Comparison of ENCODE assay signal across 25 cellular contexts in the genomic region with DNA sequence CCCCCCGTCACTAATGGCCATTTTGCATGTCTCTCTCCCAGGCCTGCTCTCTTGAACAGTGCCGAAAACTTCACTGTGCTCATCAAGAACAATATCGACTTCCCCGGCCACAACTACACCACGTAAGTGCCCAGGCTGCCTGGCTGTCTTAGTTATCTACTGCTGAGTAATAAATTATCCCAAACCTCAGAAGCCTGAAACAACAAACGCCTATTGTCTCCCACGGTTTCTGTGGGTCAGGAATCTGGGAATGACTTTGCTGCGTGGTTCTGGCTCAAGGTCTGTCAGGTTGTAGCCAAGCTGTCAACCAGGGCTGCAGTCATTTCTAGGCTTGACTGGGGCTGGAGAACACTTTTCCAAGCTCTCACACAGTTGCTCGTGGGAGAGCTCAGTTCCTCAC. TPM values are rescaled to one million over a fixed set of nuclear protein-coding genes. Genes with fewer than 3 reads are reported as not detected.
DNase-seq lines count a peak whose midpoint lies in the region; ATAC-seq and TF ChIP-seq lines count a peak whose summit lies in the region.
"Had no signal": no experiment of that assay in that cellular context is flagged by ENCODE, and none has a peak within 500 bp of the region (broad histone marks: within the 10 kb centered on the region; RNA-seq: fewer than 3 reads in every experiment).

No MANE protein-coding gene starts in this region.

- H3K27ac ChIP-seq in osteoblast (ENCODE audit: low read depth, low read length), result no peak overlapping the region
- H3K27ac ChIP-seq: breast epithelium, gastrocnemius medialis, lower lobe of right lung, Peyer's patch, right lobe of liver, SJCRH30, upper lobe of left lung, WERI-Rb-1 had no signal

- H4K20me1 ChIP-seq in osteoblast (ENCODE audit: insufficient read depth, low read length), result no peaks in the 10 kb centered on the region

- H2AFZ ChIP-seq in osteoblast (ENCODE audit: low read length), result no peak overlapping the region

- no peaks in the 10 kb centered on the region for H3K27me3 ChIP-seq in osteoblast (ENCODE audit: insufficient read depth, low read length)
- H3K27me3 ChIP-seq: BE2C, breast epithelium, gastrocnemius medialis, Peyer's patch, right lobe of liver, SJCRH30, upper lobe of left lung had no signal

- no peaks in the 10 kb centered on the region for H3K4me1 ChIP-seq in osteoblast (ENCODE audit: insufficient read depth, low read length)
- H3K4me1 ChIP-seq: BE2C, breast epithelium, gastrocnemius medialis, lower lobe of right lung, Peyer's patch, right lobe of liver, SJCRH30, upper lobe of left lung had no signal

- no peaks in the 10 kb centered on the region for H3K9me3 ChIP-seq in osteoblast (ENCODE audit: low read depth, low read length)
- H3K9me3 ChIP-seq: BE2C, breast epithelium, gastrocnemius medialis, lower lobe of right lung, Peyer's patch, right lobe of liver, SJCRH30, upper lobe of left lung had no signal

- H3K79me2 ChIP-seq in osteoblast (ENCODE audit: insufficient read depth, low read length), result no peaks in the 10 kb centered on the region

- no peak overlapping the region for H3K4me2 ChIP-seq in osteoblast (ENCODE audit: insufficient read depth, low read length)

- intact Hi-C loops in left ventricle myocardium superior (cut with micrococcal nuclease), result no loop called here

- H3K4me3 ChIP-seq in cardiac fibroblast (replicated peaks in 1 of 2; ENCODE audit: low read depth in 2 of 2, low read length in 2 of 2) (no peak overlapping the region), osteoblast (ENCODE audit: insufficient read depth, low read length) (no peak overlapping the region)
- H3K4me3 ChIP-seq: breast epithelium, gastrocnemius medialis, lower lobe of right lung, Peyer's patch, right lobe of liver, SJCRH30, upper lobe of left lung had no signal

- no peak for ATAC-seq in left ventricle myocardium superior
- no peak for ATAC-seq in GM18867 (IDR thresholded peaks at IDR 0.05; ENCODE audit: unreplicated experiment)
- ATAC-seq: effector memory CD8-positive, alpha-beta T cell; gastrocnemius medialis; lower lobe of right lung; right lobe of liver; stimulated activated naive CD8-positive, alpha-beta T cell treated with anti-CD3 and anti-CD28 coated beads, Interleukin-15, amount 100 ng/mL, for 72 hours had no signal

- DNase-seq in Daoy (ENCODE audit: low read depth) (peak; percentile 85), SK-MEL-5 (ENCODE audit: low read depth, low spot score) (peak; percentile 47), cardiac fibroblast (ENCODE audit: low read depth in 2 of 2) (peak; percentile 35 to 45), osteoblast (ENCODE audit: insufficient read length, low spot score, missing footprints) (peak; percentile 81), left ventricle myocardium superior (no peak), T-helper 9 cell (no peak), DMS 273 treated with DMSO at 0.1 percent for 48 hours (lab: John Stamatoyannopoulos, UW) (no peak)
- DNase-seq: activated CD4-positive, alpha-beta T cell treated with anti-CD3 and anti-CD28 coated beads, Interleukin-2, amount 50 U/mL, for 1 hour; BE2C; effector memory CD8-positive, alpha-beta T cell; gastrocnemius medialis; GF-D8; lower lobe of right lung; MM.1S; NCI-H1436; NCI-H2107; Peyer's patch; right lobe of liver; SJCRH30; stimulated activated naive CD8-positive, alpha-beta T cell treated with anti-CD3 and anti-CD28 coated beads, Interleukin-15, amount 100 ng/mL, for 72 hours; T-helper 2 cell; upper lobe of left lung; WERI-Rb-1 had no signal

- in situ Hi-C loops in SK-MEL-5 (cut with HindIII; ENCODE audit: low pct_unique_long_range_greater_than_20kb, low sequenced_read_pairs), result no loop called here

- no peaks in the 10 kb centered on the region for H3K36me3 ChIP-seq in osteoblast (ENCODE audit: insufficient read depth, low read length)
- H3K36me3 ChIP-seq: BE2C, breast epithelium, gastrocnemius medialis, Peyer's patch, right lobe of liver, SJCRH30, WERI-Rb-1 had no signal

- TF ChIP-seq CTCF in cardiac fibroblast (IDR thresholded peaks at IDR 0.05; ENCODE audit: low read depth, low read length) (no peak), osteoblast (IDR thresholded peaks at IDR 0.05; ENCODE audit: extremely low read depth, low read depth, low read length) (no peak)

RNA-seq across cellular contexts. Expression of gene P2RX7, which starts 32.6 kb away (rescaled TPM):
- total RNA-seq in Daoy (2014; rRNA removed; shearing (Covaris generic)), result 0.57 and 1.3 TPM in 2 replicates
- 41.5 and 46.7 TPM in 2 replicates for total RNA-seq in SK-MEL-5 (2014; rRNA removed; shearing (Covaris generic))
- 26.8 and 32.3 TPM in 2 replicates for polyA plus RNA-seq in SK-MEL-5 (2015; cell fraction: cytosol; rRNA removed)
- 27.1 and 37.2 TPM in 2 replicates for polyA plus RNA-seq in SK-MEL-5 (2015; cell fraction: nucleus; rRNA removed)
- 3.8 and 4.0 TPM in 2 replicates for total RNA-seq in osteoblast
- total RNA-seq in left ventricle myocardium superior, result 1.9 TPM

RNA-seq across cellular contexts. Expression of gene P2RX4, which starts 44.6 kb away (rescaled TPM):
- total RNA-seq in Daoy (2014; rRNA removed; shearing (Covaris generic)), result 7.8 and 11.7 TPM in 2 replicates
- total RNA-seq in SK-MEL-5 (2014; rRNA removed; shearing (Covaris generic)), result 158 and 169 TPM in 2 replicates
- polyA plus RNA-seq in SK-MEL-5 (2015; cell fraction: cytosol; rRNA removed), result 274 and 290 TPM in 2 replicates
- polyA plus RNA-seq in SK-MEL-5 (2015; cell fraction: nucleus; rRNA removed), result 78.0 and 87.2 TPM in 2 replicates
- total RNA-seq in osteoblast (22.1 and 23.5 TPM in 2 replicates), left ventricle myocardium superior (4.9 TPM)

Comparison
In these comparisons a context has a peak if more than half of its experiments do, and no peak if none do; other contexts are left out.
1. DNase-seq: peak in Daoy (single experiment), SK-MEL-5 (single experiment), cardiac fibroblast (2 of 2) and osteoblast (single experiment); none in left ventricle myocardium superior (single experiment), T-helper 9 cell (single experiment) and DMS 273 treated with DMSO at 0.1 percent for 48 hours (single experiment).